ENCODE assay signal across 22 cellular contexts in genomic region chr15:36950371-36950770, GRCh38.
"Had no signal": no experiment of that assay in that cellular context is flagged by ENCODE, and none has a peak within 500 bp of the region (broad histone marks: within the 10 kb centered on the region; RNA-seq: fewer than 3 reads in every experiment).

No MANE protein-coding gene starts in this region.

- H3K9me3 Mint-ChIP-seq: dendritic cell treated with granulocyte-macrophage colony-stimulating factor and Interleukin-4, amounts not matched to agents 40 ng/mL and 50 ng/mL, for 4 days; effector memory CD8-positive, alpha-beta T cell; endodermal cell had no signal

- H3K9me3 ChIP-seq: colonic mucosa, esophagus muscularis mucosa, gastrocnemius medialis, heart right ventricle, left lung, lower lobe of right lung had no signal

- H3K4me3 Mint-ChIP-seq: dendritic cell treated with granulocyte-macrophage colony-stimulating factor and Interleukin-4, amounts not matched to agents 40 ng/mL and 50 ng/mL, for 4 days; effector memory CD8-positive, alpha-beta T cell; endodermal cell; naive thymus-derived CD4-positive, alpha-beta T cell had no signal

- H3K4me1 Mint-ChIP-seq: naive thymus-derived CD4-positive, alpha-beta T cell had no signal

- H3K27ac Mint-ChIP-seq: dendritic cell treated with granulocyte-macrophage colony-stimulating factor and Interleukin-4, amounts not matched to agents 40 ng/mL and 50 ng/mL, for 4 days; effector memory CD8-positive, alpha-beta T cell; endodermal cell; naive thymus-derived CD4-positive, alpha-beta T cell had no signal

- H3K4me1 ChIP-seq: colonic mucosa, gastrocnemius medialis, left lung had no signal

- H3K36me3 ChIP-seq: colonic mucosa, gastrocnemius medialis, left lung, lower lobe of right lung had no signal

- H3K36me3 Mint-ChIP-seq: naive thymus-derived CD4-positive, alpha-beta T cell had no signal

- H3K4me3 ChIP-seq: colonic mucosa, esophagus muscularis mucosa, gastrocnemius medialis, heart right ventricle, left lung, lower lobe of right lung had no signal

- ATAC-seq: effector memory CD8-positive, alpha-beta T cell; gastrocnemius medialis; heart right ventricle; left lung; left ventricle myocardium superior; lower lobe of right lung; naive thymus-derived CD4-positive, alpha-beta T cell had no signal

- DNase-seq: colonic mucosa; cortex of kidney; effector CD8-positive, alpha-beta T cell; effector memory CD8-positive, alpha-beta T cell; endodermal cell; erythroblast; foreskin melanocyte; gastrocnemius medialis; glutamatergic neuron; head of caudate nucleus; heart right ventricle; hippocampal formation; left cardiac atrium; left lung; left ventricle myocardium superior; lower lobe of right lung; mesenchymal stem cell; midbrain; naive thymus-derived CD4-positive, alpha-beta T cell had no signal

- H3K27me3 Mint-ChIP-seq: dendritic cell treated with granulocyte-macrophage colony-stimulating factor and Interleukin-4, amounts not matched to agents 40 ng/mL and 50 ng/mL, for 4 days had no signal

- H3K27ac ChIP-seq: colonic mucosa, epithelial cell of prostate, gastrocnemius medialis, left lung, lower lobe of right lung had no signal

- H3K27me3 ChIP-seq: colonic mucosa, esophagus muscularis mucosa, gastrocnemius medialis, heart right ventricle, left lung had no signal
